Comparison of ENCODE assay signal across 22 cellular contexts in the genomic region with DNA sequence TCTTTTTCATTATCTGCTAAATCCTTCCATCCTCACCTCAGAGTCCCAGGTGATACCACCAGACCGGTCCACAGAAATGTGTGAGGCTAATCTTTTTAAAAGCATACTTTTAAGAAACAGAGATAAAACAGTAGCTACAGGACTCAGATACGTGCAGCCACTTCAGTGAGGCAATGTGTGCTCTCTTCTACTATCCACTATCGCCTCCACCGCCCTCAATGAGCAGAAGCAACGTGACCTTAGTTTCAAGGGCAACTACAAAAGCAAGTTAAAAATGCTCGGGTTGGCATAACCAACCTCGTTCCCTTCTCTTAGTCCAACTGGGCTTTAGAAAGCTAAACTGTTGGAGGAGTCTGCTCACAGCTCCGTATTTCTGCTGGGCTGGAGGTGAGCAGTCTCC. TPM values are rescaled to one million over a fixed set of nuclear protein-coding genes. Genes with fewer than 3 reads are reported as not detected.
DNase-seq lines count a peak whose midpoint lies in the region; ATAC-seq, FAIRE-seq and TF ChIP-seq lines count a peak whose summit lies in the region.
"Had no signal": no experiment of that assay in that cellular context is flagged by ENCODE, and none has a peak within 500 bp of the region (broad histone marks: within the 10 kb centered on the region; RNA-seq: fewer than 3 reads in every experiment).

No MANE protein-coding gene starts in this region.

- H2BK5ac ChIP-seq in trophoblast cell (ENCODE audit: low read depth, low read length, poor library complexity) = no peak overlapping the region

- H3K18ac ChIP-seq in trophoblast cell (ENCODE audit: low read length) = no peak overlapping the region

- no peak overlapping the region for H4K91ac ChIP-seq in trophoblast cell (ENCODE audit: low read depth, low read length)

- no peak for TF ChIP-seq CTCF in Caco-2 (IDR thresholded peaks at IDR 0.05; ENCODE audit: insufficient read depth in 1 of 2, low read depth in 1 of 2, low read length in 1 of 2, severe bottlenecking in 1 of 2, unreplicated experiment in 1 of 2)
- TF ChIP-seq CTCF in astrocyte (IDR thresholded peaks at IDR 0.05; ENCODE audit: insufficient read depth, low read depth, low read length) = no peak
- TF ChIP-seq CTCF in hepatocyte (IDR thresholded peaks at IDR 0.05; ENCODE audit: poor library complexity) = no peak

- CTCF ChIA-PET in Caco-2 (lab: Charles Lee) = no interaction called here

- H2BK120ac ChIP-seq in trophoblast cell (ENCODE audit: insufficient read depth, low read length, poor library complexity) = no peak overlapping the region

- H4K20me1 ChIP-seq in astrocyte (ENCODE audit: insufficient read depth, low read length) (peaks cover 4% of the 10 kb centered on the region), hepatocyte (ENCODE audit: insufficient read depth, poor library complexity, severe bottlenecking) (peaks cover 47% of the 10 kb centered on the region)

- H3K9me3 ChIP-seq in Caco-2 (no peaks in the 10 kb centered on the region), astrocyte (ENCODE audit: insufficient read depth, low read depth, low read length) (no peaks in the 10 kb centered on the region), hepatocyte (ENCODE audit: low read depth) (no peaks in the 10 kb centered on the region), trophoblast cell (ENCODE audit: insufficient read depth, low read depth, low read length) (no peaks in the 10 kb centered on the region)
- H3K9me3 ChIP-seq: BLaER1, psoas muscle, stomach, vagina had no signal

- no peak for ATAC-seq in activated CD4-positive, CD25-positive, alpha-beta regulatory T cell treated with anti-CD3 and anti-CD28 coated beads, Interleukin-2, amount 50 U/mL, for 24 hours
- ATAC-seq: activated CD4-positive, alpha-beta T cell treated with anti-CD3 and anti-CD28 coated beads for 36 hours; activated naive CD4-positive, alpha-beta T cell treated with anti-CD3 and anti-CD28 coated beads, Interleukin-2, amount 50 U/mL, for 72 hours; psoas muscle had no signal

- no peaks in the 10 kb centered on the region for H3K9me3 Mint-ChIP-seq in Caco-2 (ENCODE audit: unreplicated experiment)
- H3K9me3 Mint-ChIP-seq in astrocyte (ENCODE audit: unreplicated experiment) = peaks cover 1% of the 10 kb centered on the region
- H3K9me3 Mint-ChIP-seq: activated naive CD4-positive, alpha-beta T cell treated with anti-CD3 and anti-CD28 coated beads, Interleukin-2, amount 50 U/mL, for 72 hours had no signal

- H3K79me1 ChIP-seq in trophoblast cell (ENCODE audit: low read length) = peaks cover 18% of the 10 kb centered on the region

- DNase-seq in Caco-2 (no peak), astrocyte (ENCODE audit: low read depth) (no peak), hepatocyte (ENCODE audit: low spot score) (no peak), trophoblast cell (no peak), epidermal melanocyte (ENCODE audit: insufficient read length, low spot score) (no peak), H54 (ENCODE audit: insufficient read length, low spot score) (no peak), cerebellar cortex (ENCODE audit: low spot score) (no peak)
- DNase-seq: activated CD4-positive, alpha-beta T cell treated with anti-CD3 and anti-CD28 coated beads for 36 hours; Calu3; dermis blood vessel endothelial cell; H7; NCI-H1092 treated with DMSO at 0.1 percent for 48 hours; psoas muscle; stomach; SW 1271 had no signal

- no TSS peak for BruUV-seq in Caco-2 (replicated peaks; lab: Mats Ljungman, UMichigan)

- no peak overlapping the region for H3K4me3 ChIP-seq in Caco-2 (ENCODE audit: low read depth, low read length)
- H3K4me3 ChIP-seq in astrocyte (ENCODE audit: insufficient read depth, low read depth, low read length) = no peak overlapping the region
- H3K4me3 ChIP-seq in hepatocyte = no peak overlapping the region
- H3K4me3 ChIP-seq in trophoblast cell (ENCODE audit: low read depth, low read length) = no peak overlapping the region
- H3K4me3 ChIP-seq: BLaER1, psoas muscle, stomach, vagina had no signal

- peaks cover 19% of the 10 kb centered on the region for H3K4me1 Mint-ChIP-seq in Caco-2 (ENCODE audit: low read depth, unreplicated experiment)
- peaks cover 32% of the 10 kb centered on the region for H3K4me1 Mint-ChIP-seq in astrocyte (ENCODE audit: low read depth, unreplicated experiment)

- POLR2A ChIA-PET in Caco-2 (lab: Charles Lee) = no interaction called here

- peak overlapping the region; percentile 37 for H3K4ac ChIP-seq in trophoblast cell (ENCODE audit: low read depth, low read length)

- H3K27me3 ChIP-seq in Caco-2 (replicated peaks; ENCODE audit: control insufficient read depth, insufficient read depth, low read length) (no peaks in the 10 kb centered on the region), astrocyte (ENCODE audit: insufficient read depth, low read length) (peaks cover 38% of the 10 kb centered on the region), hepatocyte (no peaks in the 10 kb centered on the region), trophoblast cell (ENCODE audit: insufficient read depth, low read length) (no peaks in the 10 kb centered on the region)
- H3K27me3 ChIP-seq: vagina had no signal

- peaks cover 30% of the 10 kb centered on the region for H3K4me1 ChIP-seq in Caco-2
- H3K4me1 ChIP-seq in astrocyte (ENCODE audit: insufficient read depth, low read length) = peaks cover 15% of the 10 kb centered on the region
- peaks cover 41% of the 10 kb centered on the region for H3K4me1 ChIP-seq in hepatocyte (ENCODE audit: insufficient read depth)
- H3K4me1 ChIP-seq in trophoblast cell (ENCODE audit: control insufficient read depth in 1 of 2, insufficient read depth in 2 of 2, low read length in 2 of 2) = peaks cover 9 to 12% of the 10 kb centered on the region in 2 experiments

- H3K36me3 ChIP-seq in Caco-2 (ENCODE audit: control insufficient read depth, insufficient read depth, low read length) = peaks cover 6% of the 10 kb centered on the region
- H3K36me3 ChIP-seq in astrocyte (ENCODE audit: insufficient read depth, low read length) = no peaks in the 10 kb centered on the region
- H3K36me3 ChIP-seq in hepatocyte (replicated peaks; ENCODE audit: insufficient read depth, low read depth) = no peaks in the 10 kb centered on the region
- peaks cover 10% of the 10 kb centered on the region in 2 experiments for H3K36me3 ChIP-seq in trophoblast cell (ENCODE audit: control insufficient read depth in 1 of 2, insufficient read depth in 2 of 2, low read length in 2 of 2)
- H3K36me3 ChIP-seq: BLaER1, vagina had no signal

- no peak for TF ChIP-seq POLR2A in H54 (IDR thresholded peaks at IDR 0.05; ENCODE audit: low read depth, low read length)

- no peak overlapping the region for H3K14ac ChIP-seq in trophoblast cell (ENCODE audit: low read length)

- no peak overlapping the region for H3K4me2 ChIP-seq in astrocyte (ENCODE audit: low read length)
- H3K4me2 ChIP-seq in hepatocyte = peak overlapping the region; percentile 92
- H3K4me2 ChIP-seq in trophoblast cell (ENCODE audit: low read length) = no peak overlapping the region
- H3K4me2 ChIP-seq: BLaER1 had no signal

- no peak overlapping the region for H3K23ac ChIP-seq in trophoblast cell (ENCODE audit: low read length)

- no peak overlapping the region for H2BK12ac ChIP-seq in trophoblast cell (ENCODE audit: low read length)

- no peak overlapping the region for H2AK5ac ChIP-seq in trophoblast cell (ENCODE audit: low read length)

- no peak overlapping the region for H3K9ac ChIP-seq in astrocyte (ENCODE audit: low read length)
- no peak overlapping the region for H3K9ac ChIP-seq in trophoblast cell (ENCODE audit: low read length)
- H3K9ac ChIP-seq: BLaER1 had no signal

- H3K4me3 Mint-ChIP-seq in Caco-2 (ENCODE audit: unreplicated experiment) (peak overlapping the region; percentile 47), astrocyte (ENCODE audit: unreplicated experiment) (no peak overlapping the region)
- H3K4me3 Mint-ChIP-seq: activated CD4-positive, alpha-beta T cell treated with anti-CD3 and anti-CD28 coated beads for 36 hours had no signal

- no peak overlapping the region for H4K8ac ChIP-seq in trophoblast cell (ENCODE audit: low read depth, low read length)

- H2AFZ ChIP-seq in astrocyte (ENCODE audit: low read depth, low read length) (no peak overlapping the region), hepatocyte (no peak overlapping the region), trophoblast cell (ENCODE audit: insufficient read depth, low read length, poor library complexity) (no peak overlapping the region)

- no peaks in the 10 kb centered on the region for H3K9me2 ChIP-seq in hepatocyte (replicated peaks; ENCODE audit: insufficient read depth)

- WGBS in hepatocyte (ENCODE audit: low lambda C conversion rate, missing lambda C conversion rate) = 50% methylated on average over 8 of the region's 8 CpGs
- no CpG with 5 or more reads among the region's 8 CpGs for WGBS in trophoblast cell (ENCODE audit: extremely low coverage, insufficient coverage, insufficient read length)

- no peak overlapping the region for H4K12ac ChIP-seq in trophoblast cell (ENCODE audit: low read depth, low read length)

- H3K79me2 ChIP-seq in astrocyte (ENCODE audit: insufficient read depth, low read length) (peaks cover 3% of the 10 kb centered on the region), hepatocyte (peaks cover 90% of the 10 kb centered on the region), trophoblast cell (ENCODE audit: control insufficient read depth, insufficient read depth, low read length, poor library complexity) (peaks cover 25% of the 10 kb centered on the region)

- peak overlapping the region; percentile 48 for H3K27ac Mint-ChIP-seq in Caco-2 (ENCODE audit: unreplicated experiment)
- H3K27ac Mint-ChIP-seq in astrocyte (ENCODE audit: unreplicated experiment) = peak overlapping the region; percentile 12
- H3K27ac Mint-ChIP-seq: activated CD4-positive, alpha-beta T cell treated with anti-CD3 and anti-CD28 coated beads for 36 hours; activated naive CD4-positive, alpha-beta T cell treated with anti-CD3 and anti-CD28 coated beads, Interleukin-2, amount 50 U/mL, for 72 hours had no signal

- H3K27me3 Mint-ChIP-seq in Caco-2 (ENCODE audit: insufficient read depth, unreplicated experiment) (no peaks in the 10 kb centered on the region), astrocyte (ENCODE audit: low read depth, unreplicated experiment) (no peaks in the 10 kb centered on the region)

- peaks cover 83% of the 10 kb centered on the region for H3K36me3 Mint-ChIP-seq in Caco-2 (ENCODE audit: insufficient read depth, unreplicated experiment)
- H3K36me3 Mint-ChIP-seq in astrocyte (ENCODE audit: low read depth, unreplicated experiment) = peaks cover 16% of the 10 kb centered on the region

- intact Hi-C loops in Caco-2 (cut with micrococcal nuclease; ENCODE audit: unreplicated experiment) = loop anchor here (10.0 kb wide), 3 partner anchors 269 to 409 kb away; no protein-coding TSS in a partner anchor

- FAIRE-seq in astrocyte (lab: Jason Lieb, UNC) = no peak
- FAIRE-seq in H54 (lab: Jason Lieb, UNC) = no peak
- FAIRE-seq: frontal cortex, HTR-8/SVneo had no signal

- H3K27ac ChIP-seq in astrocyte (ENCODE audit: low read depth, low read length) = no peak overlapping the region
- H3K27ac ChIP-seq in hepatocyte = peak overlapping the region; percentile 83
- H3K27ac ChIP-seq in trophoblast cell (ENCODE audit: low read depth, low read length) = no peak overlapping the region
- H3K27ac ChIP-seq: BLaER1, psoas muscle, vagina had no signal

RNA-seq across cellular contexts. Expression of a gene that starts 4.2 kb away (rescaled TPM):
- total RNA-seq in Caco-2 (2022) (266 and 286 TPM in 2 replicates), astrocyte (10.6 and 11.8 TPM in 2 replicates), hepatocyte (72.6 and 90.4 TPM in 2 replicates)
- polyA plus RNA-seq in hepatocyte = 41.3 and 50.8 TPM in 2 replicates
- 21.4 and 23.8 TPM in 2 replicates for polyA plus RNA-seq in trophoblast cell (2013)
- total RNA-seq: activated CD4-positive, alpha-beta T cell treated with anti-CD3 and anti-CD28 coated beads for 36 hours; activated naive CD4-positive, alpha-beta T cell treated with anti-CD3 and anti-CD28 coated beads, Interleukin-2, amount 50 U/mL, for 72 hours; LHCN-M2 had no signal
